ENCODE assay signal across 1 cellular context in genomic region chr5:96347502-96348292, GRCh38.
TF ChIP-seq lines count a peak whose summit lies in the region.

No MANE protein-coding gene starts in this region.

TF ChIP-seq in GM12878, 131 proteins besides CTCF, POLR2A, EP300 and RAD21:
- TF ChIP-seq RFX5 (IDR thresholded peaks at IDR 0.05; ENCODE audit: low read depth, low read length) (no peak), SP1 (IDR thresholded peaks at IDR 0.05; ENCODE audit: low read depth, low read length) (no peak), E2F4 (IDR thresholded peaks at IDR 0.05; ENCODE audit: low read depth, low read length) (no peak), ATF3 (IDR thresholded peaks at IDR 0.05; ENCODE audit: borderline replicate concordance, extremely low read depth, low read depth, low read length) (no peak), SMAD1 (IDR thresholded peaks at IDR 0.05; ENCODE audit: low read depth, partially characterized antibody) (no peak), TCF12 (IDR thresholded peaks at IDR 0.05; ENCODE audit: low read depth, low read length) (no peak), SIN3A (IDR thresholded peaks at IDR 0.05; ENCODE audit: low read depth, low read length) (no peak), POU2F2 (IDR thresholded peaks at IDR 0.05; ENCODE audit: borderline replicate concordance, low read depth, low read length) (no peak), NR2F1 (conservative IDR thresholded peaks at IDR 0.05) (no peak), MAX (IDR thresholded peaks at IDR 0.05; ENCODE audit: low read depth, low read length) (no peak), BCL3 (IDR thresholded peaks at IDR 0.05; ENCODE audit: borderline replicate concordance, insufficient read depth, low read depth, low read length, poor library complexity, severe bottlenecking) (no peak)
TF ChIP-seq in GM12878: peak in this region for 0.
